Comparison of ENCODE assay signal across 4 cellular contexts in genomic region chr4:117138732-117139131, GRCh38. TPM values are rescaled to one million over a fixed set of nuclear protein-coding genes. Genes with fewer than 3 reads are reported as not detected.
"Had no signal": no experiment of that assay in that cellular context is flagged by ENCODE, and none has a peak within 500 bp of the region (broad histone marks: within the 10 kb centered on the region; RNA-seq: fewer than 3 reads in every experiment).

No MANE protein-coding gene starts in this region.

RNA-seq across cellular contexts. Expression of gene TRAM1L1, which starts 53.4 kb away (rescaled TPM):
- total RNA-seq: naive thymus-derived CD8-positive, alpha-beta T cell; natural killer cell; natural killer cell treated with Interleukin-12 subunit alpha and Interleukin-12 subunit beta and Interleukin-15 and Interleukin-18, amount 100 ng/mL, for 72 hours; right lobe of liver had no signal
- polyA plus RNA-seq: naive thymus-derived CD8-positive, alpha-beta T cell had no signal
